1 cellular context compared by ENCODE assay signal in the genomic region with DNA sequence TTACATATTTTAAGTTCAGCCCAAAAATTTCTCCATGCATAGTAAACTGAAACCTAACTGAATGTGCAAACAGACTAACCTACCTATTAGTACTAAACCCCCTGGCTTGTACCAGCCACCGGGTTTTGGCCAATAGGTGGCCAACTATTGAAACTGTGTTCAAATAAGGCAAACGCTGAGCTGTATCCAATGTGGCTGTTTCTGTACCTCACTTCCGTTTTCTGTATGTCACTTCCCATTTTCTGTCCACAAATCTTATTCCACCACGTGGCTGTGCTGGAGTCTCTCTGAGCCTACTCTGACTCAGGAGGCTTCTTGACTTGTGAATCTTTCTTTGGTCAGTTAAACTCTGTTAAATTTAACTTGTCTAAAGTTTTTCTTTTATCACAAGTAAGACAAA.
TF ChIP-seq lines count a peak whose summit lies in the region.

No MANE protein-coding gene starts in this region.

TF ChIP-seq in GM23338, 12 proteins besides CTCF, POLR2A, EP300 and RAD21 (continued from another document):
- TF ChIP-seq, protein P1, sequence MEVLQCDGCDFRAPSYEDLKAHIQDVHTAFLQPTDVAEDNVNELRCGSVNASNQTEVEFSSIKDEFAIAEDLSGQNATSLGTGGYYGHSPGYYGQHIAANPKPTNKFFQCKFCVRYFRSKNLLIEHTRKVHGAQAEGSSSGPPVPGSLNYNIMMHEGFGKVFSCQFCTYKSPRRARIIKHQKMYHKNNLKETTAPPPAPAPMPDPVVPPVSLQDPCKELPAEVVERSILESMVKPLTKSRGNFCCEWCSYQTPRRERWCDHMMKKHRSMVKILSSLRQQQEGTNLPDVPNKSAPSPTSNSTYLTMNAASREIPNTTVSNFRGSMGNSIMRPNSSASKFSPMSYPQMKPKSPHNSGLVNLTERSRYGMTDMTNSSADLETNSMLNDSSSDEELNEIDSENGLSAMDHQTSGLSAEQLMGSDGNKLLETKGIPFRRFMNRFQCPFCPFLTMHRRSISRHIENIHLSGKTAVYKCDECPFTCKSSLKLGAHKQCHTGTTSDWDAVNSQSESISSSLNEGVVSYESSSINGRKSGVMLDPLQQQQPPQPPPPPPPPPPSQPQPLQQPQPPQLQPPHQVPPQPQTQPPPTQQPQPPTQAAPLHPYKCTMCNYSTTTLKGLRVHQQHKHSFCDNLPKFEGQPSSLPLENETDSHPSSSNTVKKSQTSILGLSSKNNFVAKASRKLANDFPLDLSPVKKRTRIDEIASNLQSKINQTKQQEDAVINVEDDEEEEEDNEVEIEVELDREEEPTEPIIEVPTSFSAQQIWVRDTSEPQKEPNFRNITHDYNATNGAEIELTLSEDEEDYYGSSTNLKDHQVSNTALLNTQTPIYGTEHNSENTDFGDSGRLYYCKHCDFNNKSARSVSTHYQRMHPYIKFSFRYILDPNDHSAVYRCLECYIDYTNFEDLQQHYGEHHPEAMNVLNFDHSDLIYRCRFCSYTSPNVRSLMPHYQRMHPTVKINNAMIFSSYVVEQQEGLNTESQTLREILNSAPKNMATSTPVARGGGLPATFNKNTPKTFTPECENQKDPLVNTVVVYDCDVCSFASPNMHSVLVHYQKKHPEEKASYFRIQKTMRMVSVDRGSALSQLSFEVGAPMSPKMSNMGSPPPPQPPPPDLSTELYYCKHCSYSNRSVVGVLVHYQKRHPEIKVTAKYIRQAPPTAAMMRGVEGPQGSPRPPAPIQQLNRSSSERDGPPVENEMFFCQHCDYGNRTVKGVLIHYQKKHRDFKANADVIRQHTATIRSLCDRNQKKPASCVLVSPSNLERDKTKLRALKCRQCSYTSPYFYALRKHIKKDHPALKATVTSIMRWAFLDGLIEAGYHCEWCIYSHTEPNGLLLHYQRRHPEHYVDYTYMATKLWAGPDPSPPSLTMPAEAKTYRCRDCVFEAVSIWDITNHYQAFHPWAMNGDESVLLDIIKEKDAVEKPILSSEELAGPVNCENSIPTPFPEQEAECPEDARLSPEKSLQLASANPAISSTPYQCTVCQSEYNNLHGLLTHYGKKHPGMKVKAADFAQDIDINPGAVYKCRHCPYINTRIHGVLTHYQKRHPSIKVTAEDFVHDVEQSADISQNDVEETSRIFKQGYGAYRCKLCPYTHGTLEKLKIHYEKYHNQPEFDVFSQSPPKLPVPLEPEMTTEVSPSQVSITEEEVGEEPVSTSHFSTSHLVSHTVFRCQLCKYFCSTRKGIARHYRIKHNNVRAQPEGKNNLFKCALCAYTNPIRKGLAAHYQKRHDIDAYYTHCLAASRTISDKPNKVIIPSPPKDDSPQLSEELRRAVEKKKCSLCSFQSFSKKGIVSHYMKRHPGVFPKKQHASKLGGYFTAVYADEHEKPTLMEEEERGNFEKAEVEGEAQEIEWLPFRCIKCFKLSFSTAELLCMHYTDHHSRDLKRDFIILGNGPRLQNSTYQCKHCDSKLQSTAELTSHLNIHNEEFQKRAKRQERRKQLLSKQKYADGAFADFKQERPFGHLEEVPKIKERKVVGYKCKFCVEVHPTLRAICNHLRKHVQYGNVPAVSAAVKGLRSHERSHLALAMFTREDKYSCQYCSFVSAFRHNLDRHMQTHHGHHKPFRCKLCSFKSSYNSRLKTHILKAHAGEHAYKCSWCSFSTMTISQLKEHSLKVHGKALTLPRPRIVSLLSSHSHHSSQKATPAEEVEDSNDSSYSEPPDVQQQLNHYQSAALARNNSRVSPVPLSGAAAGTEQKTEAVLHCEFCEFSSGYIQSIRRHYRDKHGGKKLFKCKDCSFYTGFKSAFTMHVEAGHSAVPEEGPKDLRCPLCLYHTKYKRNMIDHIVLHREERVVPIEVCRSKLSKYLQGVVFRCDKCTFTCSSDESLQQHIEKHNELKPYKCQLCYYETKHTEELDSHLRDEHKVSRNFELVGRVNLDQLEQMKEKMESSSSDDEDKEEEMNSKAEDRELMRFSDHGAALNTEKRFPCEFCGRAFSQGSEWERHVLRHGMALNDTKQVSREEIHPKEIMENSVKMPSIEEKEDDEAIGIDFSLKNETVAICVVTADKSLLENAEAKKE (CRISPR knock-in tag; IDR thresholded peaks at IDR 0.05), result no peak
- TF ChIP-seq CREB1 (CRISPR knock-in tag; IDR thresholded peaks at IDR 0.05; ENCODE audit: low read depth) (no peak), ZNF114 (CRISPR knock-in tag; IDR thresholded peaks at IDR 0.05) (no peak)
- TF ChIP-seq, protein P2, sequence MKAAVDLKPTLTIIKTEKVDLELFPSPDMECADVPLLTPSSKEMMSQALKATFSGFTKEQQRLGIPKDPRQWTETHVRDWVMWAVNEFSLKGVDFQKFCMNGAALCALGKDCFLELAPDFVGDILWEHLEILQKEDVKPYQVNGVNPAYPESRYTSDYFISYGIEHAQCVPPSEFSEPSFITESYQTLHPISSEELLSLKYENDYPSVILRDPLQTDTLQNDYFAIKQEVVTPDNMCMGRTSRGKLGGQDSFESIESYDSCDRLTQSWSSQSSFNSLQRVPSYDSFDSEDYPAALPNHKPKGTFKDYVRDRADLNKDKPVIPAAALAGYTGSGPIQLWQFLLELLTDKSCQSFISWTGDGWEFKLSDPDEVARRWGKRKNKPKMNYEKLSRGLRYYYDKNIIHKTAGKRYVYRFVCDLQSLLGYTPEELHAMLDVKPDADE (IDR thresholded peaks at IDR 0.05), result no peak
TF ChIP-seq in GM23338: peak in this region for 0.
